19 cellular contexts compared by ENCODE assay signal in genomic region chr4:102579794-102580462, GRCh38.
DNase-seq lines count a peak whose midpoint lies in the region; ATAC-seq, FAIRE-seq and TF ChIP-seq lines count a peak whose summit lies in the region.
"Had no signal": no experiment of that assay in that cellular context is flagged by ENCODE, and none has a peak within 500 bp of the region (broad histone marks: within the 10 kb centered on the region; RNA-seq: fewer than 3 reads in every experiment).

No MANE protein-coding gene starts in this region.

- no peaks in the 10 kb centered on the region for H3K27me3 ChIP-seq in CD8-positive, alpha-beta memory T cell (ENCODE audit: insufficient read depth, low read length, poor library complexity, severe bottlenecking)
- H3K27me3 ChIP-seq: BLaER1 treated with 17β-estradiol and CSF1 and Interleukin-3, amounts not matched to agents 10 nM and 100 nM; transverse colon had no signal

- peaks cover 76% of the 10 kb centered on the region for H3K4me1 Mint-ChIP-seq in activated CD4-positive, alpha-beta T cell treated with anti-CD3 and anti-CD28 coated beads for 36 hours
- H3K4me1 Mint-ChIP-seq in CD8-positive, alpha-beta memory T cell: peaks cover 31 to 71% (median 70%) of the 10 kb centered on the region in 3 donors
- peaks cover 62% of the 10 kb centered on the region for H3K4me1 Mint-ChIP-seq in activated naive CD8-positive, alpha-beta T cell treated with anti-CD3 and anti-CD28 coated beads, Interleukin-2, amount 10 ng/mL, durations not matched to agents 7 days and 5 days

- intact Hi-C loops in activated CD4-positive, alpha-beta T cell treated with anti-CD3 and anti-CD28 coated beads for 36 hours (cut with DNase I, micrococcal nuclease): loop anchor here in 1 of 2 experiments (2.0 kb wide), 1 partner anchor 15 kb away; no protein-coding TSS in a partner anchor

- CTCF ChIA-PET in activated CD4-positive, alpha-beta T cell treated with anti-CD3 and anti-CD28 coated beads for 36 hours (lab: Charles Lee): interaction anchor here (0.6 to 1.7 kb wide), 12 partner anchors 9 to 1635 kb away, joined by 3 to 7 read pairs (median 4); no protein-coding TSS in a partner anchor
- CTCF ChIA-PET in CD8-positive, alpha-beta memory T cell (lab: Charles Lee): interaction anchor here (1.3 to 1.4 kb wide), 2 partner anchors 31 to 47 kb away, joined by 3 to 5 read pairs; no protein-coding TSS in a partner anchor

- no peaks in the 10 kb centered on the region for H3K9me3 ChIP-seq in CD8-positive, alpha-beta memory T cell (ENCODE audit: low read length)
- H3K9me3 ChIP-seq: BLaER1 treated with 17β-estradiol and CSF1 and Interleukin-3, amounts not matched to agents 10 nM and 100 nM; transverse colon had no signal

- peak overlapping the region; percentile 79 for H3K27ac Mint-ChIP-seq in activated CD4-positive, alpha-beta T cell treated with anti-CD3 and anti-CD28 coated beads for 36 hours
- H3K27ac Mint-ChIP-seq in CD8-positive, alpha-beta memory T cell: peak overlapping the region in 7 of 8 donors; percentile 3 to 90 (median 65)
- H3K27ac Mint-ChIP-seq in activated naive CD8-positive, alpha-beta T cell treated with anti-CD3 and anti-CD28 coated beads, Interleukin-2, amount 10 ng/mL, durations not matched to agents 7 days and 5 days: peak overlapping the region; percentile 67
- H3K27ac Mint-ChIP-seq: mesothelial cell of epicardium; stimulated activated memory B cell treated with anti-CD40 and anti-IgM and Interleukin-4, amounts not matched to agents 10 μg/mL and 1 μg/mL and 100 μg/mL, for 72 hours had no signal

- no peak for DNase-seq in activated CD4-positive, alpha-beta T cell treated with anti-CD3 and anti-CD28 coated beads for 36 hours
- no peak for DNase-seq in activated CD4-positive, alpha-beta T cell treated with anti-CD3 and anti-CD28 coated beads, Interleukin-2, amount 50 U/mL, for 48 hours
- DNase-seq in CD8-positive, alpha-beta memory T cell: no peak
- no peak for DNase-seq in activated naive CD8-positive, alpha-beta T cell treated with anti-CD3 and anti-CD28 coated beads, Interleukin-2, amount 10 ng/mL, durations not matched to agents 7 days and 5 days
- no peak for DNase-seq in NCI-H446 (lab: John Stamatoyannopoulos, UW)
- no peak for DNase-seq in ureter (ENCODE audit: low spot score)
- no peak for DNase-seq in D721Med (ENCODE audit: insufficient read length, low spot score)
- DNase-seq: KG1, left colon, MV-4-11, NCI-H1930, NCI-H345, transverse colon had no signal

- ATAC-seq in activated CD4-positive, alpha-beta T cell treated with anti-CD3 and anti-CD28 coated beads for 36 hours: no peak
- peak; percentile 40 for ATAC-seq in HG02885 (IDR thresholded peaks at IDR 0.05; ENCODE audit: poor library complexity, unreplicated experiment)
- ATAC-seq in activated naive CD8-positive, alpha-beta T cell treated with anti-CD3 and anti-CD28 coated beads, Interleukin-2, amount 10 ng/mL, durations not matched to agents 7 days and 5 days (ENCODE audit: low read depth): no peak
- ATAC-seq: left colon; stimulated activated memory B cell treated with anti-CD40 and anti-IgM and Interleukin-4, amounts not matched to agents 10 μg/mL and 1 μg/mL and 100 μg/mL, for 72 hours had no signal

- no peak for FAIRE-seq in D721Med (lab: Jason Lieb, UNC)
- FAIRE-seq: A204.1 had no signal

- no peaks in the 10 kb centered on the region for H3K9me3 Mint-ChIP-seq in activated CD4-positive, alpha-beta T cell treated with anti-CD3 and anti-CD28 coated beads for 36 hours (ENCODE audit: low read depth)
- no peaks in the 10 kb centered on the region for H3K9me3 Mint-ChIP-seq in CD8-positive, alpha-beta memory T cell
- H3K9me3 Mint-ChIP-seq in activated naive CD8-positive, alpha-beta T cell treated with anti-CD3 and anti-CD28 coated beads, Interleukin-2, amount 10 ng/mL, durations not matched to agents 7 days and 5 days: no peaks in the 10 kb centered on the region
- H3K9me3 Mint-ChIP-seq: mesothelial cell of epicardium; stimulated activated memory B cell treated with anti-CD40 and anti-IgM and Interleukin-4, amounts not matched to agents 10 μg/mL and 1 μg/mL and 100 μg/mL, for 72 hours had no signal

- H3K36me3 Mint-ChIP-seq in activated CD4-positive, alpha-beta T cell treated with anti-CD3 and anti-CD28 coated beads for 36 hours (ENCODE audit: low read depth): peaks cover 85% of the 10 kb centered on the region
- peaks cover 6 to 81% (median 38%) of the 10 kb centered on the region in 3 donors for H3K36me3 Mint-ChIP-seq in CD8-positive, alpha-beta memory T cell
- H3K36me3 Mint-ChIP-seq in activated naive CD8-positive, alpha-beta T cell treated with anti-CD3 and anti-CD28 coated beads, Interleukin-2, amount 10 ng/mL, durations not matched to agents 7 days and 5 days: peaks cover 54% of the 10 kb centered on the region

- H3K4me3 ChIP-seq in CD8-positive, alpha-beta memory T cell (ENCODE audit: low read length): no peak overlapping the region
- H3K4me3 ChIP-seq: BLaER1 treated with 17β-estradiol and CSF1 and Interleukin-3, amounts not matched to agents 10 nM and 100 nM; transverse colon had no signal

- no peaks in the 10 kb centered on the region for H3K27me3 Mint-ChIP-seq in activated CD4-positive, alpha-beta T cell treated with anti-CD3 and anti-CD28 coated beads for 36 hours
- no peaks in the 10 kb centered on the region for H3K27me3 Mint-ChIP-seq in CD8-positive, alpha-beta memory T cell
- no peaks in the 10 kb centered on the region for H3K27me3 Mint-ChIP-seq in activated naive CD8-positive, alpha-beta T cell treated with anti-CD3 and anti-CD28 coated beads, Interleukin-2, amount 10 ng/mL, durations not matched to agents 7 days and 5 days
- H3K27me3 Mint-ChIP-seq: stimulated activated memory B cell treated with anti-CD40 and anti-IgM and Interleukin-4, amounts not matched to agents 10 μg/mL and 1 μg/mL and 100 μg/mL, for 72 hours had no signal

- H3K27ac ChIP-seq in CD8-positive, alpha-beta memory T cell (ENCODE audit: low read depth, low read length): no peak overlapping the region
- H3K27ac ChIP-seq: BLaER1 treated with 17β-estradiol and CSF1 and Interleukin-3, amounts not matched to agents 10 nM and 100 nM; transverse colon; VCaP had no signal

- peaks cover 25% of the 10 kb centered on the region for H3K36me3 ChIP-seq in CD8-positive, alpha-beta memory T cell (ENCODE audit: insufficient read depth, low read length)

- POLR2A ChIA-PET in activated CD4-positive, alpha-beta T cell treated with anti-CD3 and anti-CD28 coated beads for 36 hours (lab: Charles Lee): interaction anchor here (0.7 kb wide), 1 partner anchor 79 kb away, joined by 3 read pairs; no protein-coding TSS in a partner anchor
- POLR2A ChIA-PET in CD8-positive, alpha-beta memory T cell (lab: Charles Lee): no interaction called here
- POLR2A ChIA-PET in activated naive CD8-positive, alpha-beta T cell treated with anti-CD3 and anti-CD28 coated beads, Interleukin-2, amount 10 ng/mL, durations not matched to agents 7 days and 5 days (lab: Charles Lee): interaction anchor here (0.7 to 1.8 kb wide), 4 partner anchors 8 to 78 kb away, joined by 3 to 4 read pairs (median 4); no protein-coding TSS in a partner anchor

- H3K4me3 Mint-ChIP-seq in activated CD4-positive, alpha-beta T cell treated with anti-CD3 and anti-CD28 coated beads for 36 hours: no peak overlapping the region
- no peak overlapping the region for H3K4me3 Mint-ChIP-seq in CD8-positive, alpha-beta memory T cell
- H3K4me3 Mint-ChIP-seq in activated naive CD8-positive, alpha-beta T cell treated with anti-CD3 and anti-CD28 coated beads, Interleukin-2, amount 10 ng/mL, durations not matched to agents 7 days and 5 days: peak overlapping the region; percentile 13
- H3K4me3 Mint-ChIP-seq: mesothelial cell of epicardium; stimulated activated memory B cell treated with anti-CD40 and anti-IgM and Interleukin-4, amounts not matched to agents 10 μg/mL and 1 μg/mL and 100 μg/mL, for 72 hours had no signal

- no peak for TF ChIP-seq CTCF in D721Med (IDR thresholded peaks at IDR 0.05; ENCODE audit: insufficient read depth, missing control alignments)

- H3K4me1 ChIP-seq in CD8-positive, alpha-beta memory T cell (ENCODE audit: insufficient read depth, low read length): peaks cover 20% of the 10 kb centered on the region
